In genomic region chr20:62782149-62782892, GRCh38 we compare ENCODE assay signal across 1 cellular context.
TF ChIP-seq lines count a peak whose summit lies in the region.

No MANE protein-coding gene starts in this region.

TF ChIP-seq in IMR-90, 13 proteins besides CTCF, POLR2A, EP300 and RAD21 (continued from another document):
- no peak for TF ChIP-seq RCOR1 (IDR thresholded peaks at IDR 0.05; ENCODE audit: insufficient replicate concordance, low read length)
